ENCODE assay signal across 19 cellular contexts in the genomic region with DNA sequence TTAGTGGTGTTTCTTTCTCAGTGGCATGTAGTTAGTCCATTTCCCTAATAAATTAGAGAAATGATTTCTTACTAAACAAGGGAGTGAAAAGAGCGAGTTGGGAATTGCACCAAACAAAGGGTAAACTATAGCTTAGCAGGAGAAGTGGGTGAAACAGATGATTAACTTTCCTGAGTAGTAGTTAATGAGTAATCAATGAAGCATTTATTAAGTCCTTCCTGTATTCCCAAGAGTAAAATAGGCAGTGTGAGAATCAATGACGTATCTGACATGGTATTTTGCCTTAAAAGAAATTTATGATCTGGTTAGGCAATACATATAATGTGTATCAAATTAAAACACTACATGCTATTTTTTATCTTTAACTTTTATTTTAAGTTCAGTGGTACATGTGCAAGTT.
"Had no signal": no experiment of that assay in that cellular context is flagged by ENCODE, and none has a peak within 500 bp of the region (broad histone marks: within the 10 kb centered on the region; RNA-seq: fewer than 3 reads in every experiment).

No MANE protein-coding gene starts in this region.

- FAIRE-seq: colon had no signal

- H3K4me1 ChIP-seq: esophagus muscularis mucosa, left lung, suprapubic skin, uterus had no signal

- H3K9me3 ChIP-seq: esophagus muscularis mucosa, left lung, suprapubic skin, transverse colon, uterus had no signal

- H3K36me3 ChIP-seq: esophagus muscularis mucosa, left lung, suprapubic skin, transverse colon, uterus had no signal

- H3K27ac ChIP-seq: esophagus muscularis mucosa, left lung, suprapubic skin, transverse colon, uterus had no signal

- ATAC-seq: activated naive CD8-positive, alpha-beta T cell treated with anti-CD3 and anti-CD28 coated beads, Interleukin-2, amount 50 U/mL, for 24 hours; activated T-cell treated with anti-CD3 and anti-CD28 coated beads, Interleukin-2, amount 50 U/mL, for 4 hours; left lung had no signal

- H3K27me3 ChIP-seq: esophagus muscularis mucosa, left lung, suprapubic skin, transverse colon, uterus had no signal

- H3K4me3 ChIP-seq: esophagus muscularis mucosa, left lung, suprapubic skin, transverse colon, uterus had no signal

- DNase-seq: activated CD4-positive, alpha-beta T cell treated with anti-CD3 and anti-CD28 coated beads, Interleukin-2, amount 10 ng/mL, durations not matched to agents 7 days and 5 days; activated CD8-positive, alpha-beta memory T cell treated with anti-CD3 and anti-CD28 coated beads, Interleukin-2, amount 50 U/mL, for 4 hours; activated effector memory CD4-positive, alpha-beta T cell treated with Interleukin-2 at 50 U/mL for 16 hours; activated naive CD4-positive, alpha-beta T cell treated with anti-CD3 and anti-CD28 coated beads, Interleukin-2, amount 10 ng/mL, durations not matched to agents 7 days and 5 days; activated naive CD8-positive, alpha-beta T cell treated with anti-CD3 and anti-CD28 coated beads, Interleukin-2, amount 50 U/mL, for 24 hours; activated T-cell treated with anti-CD3 and anti-CD28 coated beads, Interleukin-2, amount 50 U/mL, for 4 hours; anterior cingulate cortex; central memory CD4-positive, alpha-beta T cell; endodermal cell; left lung; midbrain; nephron progenitor cell; nucleus accumbens; T1000; transverse colon; uterus had no signal
